1 cellular context compared by ENCODE assay signal in the genomic region with DNA sequence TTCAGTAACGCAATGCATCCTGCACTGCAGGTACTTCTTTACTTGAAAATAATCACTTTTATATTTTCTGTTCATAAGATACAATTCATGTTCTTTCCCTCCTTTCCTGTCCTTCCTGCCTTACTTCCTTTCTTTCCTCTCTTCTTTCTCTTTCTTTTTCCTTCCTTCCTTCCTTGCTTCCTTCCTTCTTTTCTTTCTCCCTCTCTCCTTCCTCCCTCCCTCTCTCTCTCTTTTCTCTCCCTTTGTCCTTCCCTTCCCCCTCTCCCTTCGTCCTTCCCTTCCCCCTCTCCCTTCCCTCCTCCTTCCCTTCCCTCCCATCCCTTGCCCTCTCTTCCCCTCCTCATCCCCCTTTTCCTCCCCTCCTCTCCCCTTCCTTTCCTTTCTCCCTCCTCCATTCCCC.
TF ChIP-seq lines count a peak whose summit lies in the region.

No MANE protein-coding gene starts in this region.

TF ChIP-seq in K562, 482 proteins besides CTCF, POLR2A, EP300 and RAD21 (continued from another document):
- no peak for TF ChIP-seq ZBTB11 (CRISPR knock-in tag; IDR thresholded peaks at IDR 0.05)
- TF ChIP-seq BCL6 (CRISPR knock-in tag; IDR thresholded peaks at IDR 0.05): no peak
- TF ChIP-seq HNRNPL (IDR thresholded peaks at IDR 0.05; ENCODE audit: low read depth, low read length): no peak
- TF ChIP-seq ELF4 (CRISPR knock-in tag; IDR thresholded peaks at IDR 0.05): 0 out of 2 replicates have a peak, but pooled peaks have one; percentile 18
- no peak for TF ChIP-seq YBX1 (IDR thresholded peaks at IDR 0.05)
- TF ChIP-seq ZNF766 (CRISPR knock-in tag; conservative IDR thresholded peaks at IDR 0.05): no peak
- TF ChIP-seq, protein P1, sequence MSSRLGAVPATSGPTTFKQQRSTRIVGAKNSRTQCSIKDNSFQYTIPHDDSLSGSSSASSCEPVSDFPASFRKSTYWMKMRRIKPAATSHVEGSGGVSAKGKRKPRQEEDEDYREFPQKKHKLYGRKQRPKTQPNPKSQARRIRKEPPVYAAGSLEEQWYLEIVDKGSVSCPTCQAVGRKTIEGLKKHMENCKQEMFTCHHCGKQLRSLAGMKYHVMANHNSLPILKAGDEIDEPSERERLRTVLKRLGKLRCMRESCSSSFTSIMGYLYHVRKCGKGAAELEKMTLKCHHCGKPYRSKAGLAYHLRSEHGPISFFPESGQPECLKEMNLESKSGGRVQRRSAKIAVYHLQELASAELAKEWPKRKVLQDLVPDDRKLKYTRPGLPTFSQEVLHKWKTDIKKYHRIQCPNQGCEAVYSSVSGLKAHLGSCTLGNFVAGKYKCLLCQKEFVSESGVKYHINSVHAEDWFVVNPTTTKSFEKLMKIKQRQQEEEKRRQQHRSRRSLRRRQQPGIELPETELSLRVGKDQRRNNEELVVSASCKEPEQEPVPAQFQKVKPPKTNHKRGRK (tag; IDR thresholded peaks at IDR 0.05): peak; percentile 68
- no peak for TF ChIP-seq ETV6 (IDR thresholded peaks at IDR 0.05; ENCODE audit: borderline replicate concordance in 1 of 2, low read depth in 2 of 2, low read length in 1 of 2)
- no peak for TF ChIP-seq ETV6 (CRISPR knock-in tag; IDR thresholded peaks at IDR 0.05; ENCODE audit: borderline replicate concordance)
- no peak for TF ChIP-seq GATAD2A (IDR thresholded peaks at IDR 0.05)
- no peak for TF ChIP-seq NR1H2 (CRISPR knock-in tag; IDR thresholded peaks at IDR 0.05)
- no peak for TF ChIP-seq NEUROD1 (IDR thresholded peaks at IDR 0.05; ENCODE audit: borderline replicate concordance, low read depth, low read length, partially characterized antibody)
- TF ChIP-seq NCOA6 (IDR thresholded peaks at IDR 0.05): no peak
- no peak for TF ChIP-seq ELF1 (tag; IDR thresholded peaks at IDR 0.05)
- TF ChIP-seq, protein P2, sequence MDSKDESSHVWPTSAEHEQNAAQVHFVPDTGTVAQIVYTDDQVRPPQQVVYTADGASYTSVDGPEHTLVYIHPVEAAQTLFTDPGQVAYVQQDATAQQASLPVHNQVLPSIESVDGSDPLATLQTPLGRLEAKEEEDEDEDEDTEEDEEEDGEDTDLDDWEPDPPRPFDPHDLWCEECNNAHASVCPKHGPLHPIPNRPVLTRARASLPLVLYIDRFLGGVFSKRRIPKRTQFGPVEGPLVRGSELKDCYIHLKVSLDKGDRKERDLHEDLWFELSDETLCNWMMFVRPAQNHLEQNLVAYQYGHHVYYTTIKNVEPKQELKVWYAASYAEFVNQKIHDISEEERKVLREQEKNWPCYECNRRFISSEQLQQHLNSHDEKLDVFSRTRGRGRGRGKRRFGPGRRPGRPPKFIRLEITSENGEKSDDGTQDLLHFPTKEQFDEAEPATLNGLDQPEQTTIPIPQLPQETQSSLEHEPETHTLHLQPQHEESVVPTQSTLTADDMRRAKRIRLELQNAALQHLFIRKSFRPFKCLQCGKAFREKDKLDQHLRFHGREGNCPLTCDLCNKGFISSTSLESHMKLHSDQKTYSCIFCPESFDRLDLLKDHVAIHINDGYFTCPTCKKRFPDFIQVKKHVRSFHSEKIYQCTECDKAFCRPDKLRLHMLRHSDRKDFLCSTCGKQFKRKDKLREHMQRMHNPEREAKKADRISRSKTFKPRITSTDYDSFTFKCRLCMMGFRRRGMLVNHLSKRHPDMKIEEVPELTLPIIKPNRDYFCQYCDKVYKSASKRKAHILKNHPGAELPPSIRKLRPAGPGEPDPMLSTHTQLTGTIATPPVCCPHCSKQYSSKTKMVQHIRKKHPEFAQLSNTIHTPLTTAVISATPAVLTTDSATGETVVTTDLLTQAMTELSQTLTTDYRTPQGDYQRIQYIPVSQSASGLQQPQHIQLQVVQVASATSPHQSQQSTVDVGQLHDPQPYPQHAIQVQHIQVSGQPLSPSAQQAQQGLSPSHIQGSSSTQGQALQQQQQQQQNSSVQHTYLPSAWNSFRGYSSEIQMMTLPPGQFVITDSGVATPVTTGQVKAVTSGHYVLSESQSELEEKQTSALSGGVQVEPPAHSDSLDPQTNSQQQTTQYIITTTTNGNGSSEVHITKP (IDR thresholded peaks at IDR 0.05; ENCODE audit: partially characterized antibody): no peak
- TF ChIP-seq POLR2H (tag; IDR thresholded peaks at IDR 0.05; ENCODE audit: low read depth): no peak
- TF ChIP-seq TRIM24 (IDR thresholded peaks at IDR 0.05): 0 out of 4 replicates have a peak, but pooled peaks of 1 of the 2 experiments have one; percentile 25
- TF ChIP-seq FIP1L1 (IDR thresholded peaks at IDR 0.05; ENCODE audit: low read depth, low read length, poor library complexity, severe bottlenecking): no peak
- no peak for TF ChIP-seq BCOR (IDR thresholded peaks at IDR 0.05)
- no peak for TF ChIP-seq CREM (IDR thresholded peaks at IDR 0.05; ENCODE audit: low read depth)
TF ChIP-seq in K562: peak in this region for 4.
